In the genomic region with DNA sequence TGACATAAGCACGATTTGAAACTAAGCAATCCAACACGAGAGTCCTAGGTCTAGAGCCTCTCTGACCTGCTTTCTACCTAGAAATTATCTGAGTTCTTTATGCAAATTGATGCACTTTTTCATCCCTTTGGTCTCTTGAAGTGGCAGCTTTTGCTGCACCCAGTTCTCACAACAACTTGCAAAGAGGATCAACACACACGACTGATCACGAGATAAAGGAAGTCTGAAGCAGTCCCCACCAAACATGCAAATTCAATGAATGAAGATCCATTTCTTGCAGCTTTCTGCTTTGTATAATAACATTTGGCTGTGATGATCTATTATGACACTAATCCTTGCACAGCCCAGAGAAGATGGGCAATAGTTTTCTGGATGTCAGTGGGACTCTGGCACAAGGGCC, we compare ENCODE assay signal across 1 cellular context. TPM values are rescaled to one million over a fixed set of nuclear protein-coding genes. Genes with fewer than 3 reads are reported as not detected.
"Had no signal": no experiment of that assay in that cellular context is flagged by ENCODE, and none has a peak within 500 bp of the region (broad histone marks: within the 10 kb centered on the region; RNA-seq: fewer than 3 reads in every experiment).

No MANE protein-coding gene starts in this region.

RNA-seq across cellular contexts. Expression of gene NPIPA5, which starts 53.1 kb away (rescaled TPM):
- total RNA-seq: ascending aorta had no signal
